ENCODE assay signal across 1 cellular context in the genomic region with DNA sequence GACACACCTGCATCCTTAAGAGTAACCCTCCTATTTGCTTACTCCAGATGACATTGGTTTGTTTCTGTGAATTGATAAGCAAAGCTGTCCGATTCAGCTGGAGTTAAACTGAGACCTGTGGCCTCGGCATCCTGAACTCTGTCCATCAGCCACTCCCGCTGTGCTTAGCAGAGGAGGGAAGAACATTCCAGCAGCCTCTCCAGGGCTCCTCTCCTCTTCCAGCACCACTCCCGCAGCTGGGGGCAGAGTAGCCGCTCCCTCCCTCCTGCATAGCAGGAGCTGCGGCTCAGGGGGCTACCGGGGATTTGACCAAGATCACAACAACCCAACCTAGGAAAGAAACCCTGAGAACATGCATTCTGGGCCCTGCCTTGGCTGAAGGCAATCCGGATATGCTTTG.
TF ChIP-seq lines count a peak whose summit lies in the region.

No MANE protein-coding gene starts in this region.

TF ChIP-seq in WTC11, 78 proteins besides CTCF, POLR2A, EP300 and RAD21 (continued from another document):
- TF ChIP-seq KAT7 (CRISPR knock-in tag; IDR thresholded peaks at IDR 0.05; ENCODE audit: borderline replicate concordance) (no peak), CREM (CRISPR knock-in tag; IDR thresholded peaks at IDR 0.05) (no peak), NFE2L1 (CRISPR knock-in tag; IDR thresholded peaks at IDR 0.05) (no peak), JAZF1 (CRISPR knock-in tag; IDR thresholded peaks at IDR 0.05) (no peak)
- TF ChIP-seq, protein P1, sequence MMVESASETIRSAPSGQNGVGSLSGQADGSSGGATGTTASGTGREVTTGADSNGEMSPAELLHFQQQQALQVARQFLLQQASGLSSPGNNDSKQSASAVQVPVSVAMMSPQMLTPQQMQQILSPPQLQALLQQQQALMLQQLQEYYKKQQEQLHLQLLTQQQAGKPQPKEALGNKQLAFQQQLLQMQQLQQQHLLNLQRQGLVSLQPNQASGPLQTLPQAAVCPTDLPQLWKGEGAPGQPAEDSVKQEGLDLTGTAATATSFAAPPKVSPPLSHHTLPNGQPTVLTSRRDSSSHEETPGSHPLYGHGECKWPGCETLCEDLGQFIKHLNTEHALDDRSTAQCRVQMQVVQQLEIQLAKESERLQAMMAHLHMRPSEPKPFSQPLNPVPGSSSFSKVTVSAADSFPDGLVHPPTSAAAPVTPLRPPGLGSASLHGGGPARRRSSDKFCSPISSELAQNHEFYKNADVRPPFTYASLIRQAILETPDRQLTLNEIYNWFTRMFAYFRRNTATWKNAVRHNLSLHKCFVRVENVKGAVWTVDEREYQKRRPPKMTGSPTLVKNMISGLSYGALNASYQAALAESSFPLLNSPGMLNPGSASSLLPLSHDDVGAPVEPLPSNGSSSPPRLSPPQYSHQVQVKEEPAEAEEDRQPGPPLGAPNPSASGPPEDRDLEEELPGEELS (CRISPR knock-in tag; IDR thresholded peaks at IDR 0.05): no peak
